ENCODE assay signal across 8 cellular contexts in genomic region chr2:241217320-241218031, GRCh38.
DNase-seq lines count a peak whose midpoint lies in the region; ATAC-seq and TF ChIP-seq lines count a peak whose summit lies in the region.

No MANE protein-coding gene starts in this region.

- peak; percentile 20 for DNase-seq in stimulated activated CD4-positive, alpha-beta T cell treated with anti-CD3 and anti-CD28 coated beads, Interleukin-12 subunit alpha, Interleukin-12 subunit beta, amount 100 ng/mL, for 4 hours
- no peak for DNase-seq in stimulated activated CD4-positive, alpha-beta T cell treated with anti-CD3 and anti-CD28 coated beads, Interleukin-2, amount 100 ng/mL, for 48 hours
- DNase-seq in HPDE6-E6E7 (ENCODE audit: extremely low spot score): peak; percentile 67
- DNase-seq in T-helper 22 cell (ENCODE audit: low read depth): peak; percentile 23
- DNase-seq in caudate nucleus (lab: John Stamatoyannopoulos, UW): peak in 48 of 61 donors; percentile 26 to 81 (median 54)
- peak; percentile 30 for DNase-seq in retinal pigment epithelial cell (ENCODE audit: low read depth)

- H3K27ac ChIP-seq in caudate nucleus (ENCODE audit: low read depth, low read length) (peak overlapping the region; percentile 89), iPS-18a (ENCODE audit: low read length) (no peak overlapping the region)

- TF ChIP-seq CTCF in retinal pigment epithelial cell (conservative IDR thresholded peaks at IDR 0.05; ENCODE audit: low read depth, low read length): no peak

- H3K4me3 ChIP-seq in iPS-18a (ENCODE audit: low read length) (peak overlapping the region; percentile 36), retinal pigment epithelial cell (ENCODE audit: low read length) (peak overlapping the region; percentile 45)

- peaks cover 6% of the 10 kb centered on the region for H3K4me1 ChIP-seq in iPS-18a (ENCODE audit: control insufficient read depth, low read depth, low read length)

- H3K9me3 ChIP-seq in iPS-18a (ENCODE audit: control insufficient read depth, low read depth, low read length): no peaks in the 10 kb centered on the region

- ATAC-seq in GM18858 (IDR thresholded peaks at IDR 0.05; ENCODE audit: unreplicated experiment): no peak

- H3K9ac ChIP-seq in iPS-18a (ENCODE audit: low read length): peak overlapping the region; percentile 48

- no peaks in the 10 kb centered on the region for H3K36me3 ChIP-seq in iPS-18a (ENCODE audit: control insufficient read depth, low read depth, low read length)

- H3K27me3 ChIP-seq in iPS-18a (ENCODE audit: control insufficient read depth, insufficient read depth, low read length): no peaks in the 10 kb centered on the region

Comparison
In these comparisons a context has a peak if more than half of its experiments do, and no peak if none do; other contexts are left out.
1. DNase-seq: peak in stimulated activated CD4-positive, alpha-beta T cell treated with anti-CD3 and anti-CD28 coated beads, Interleukin-12 subunit alpha, Interleukin-12 subunit beta, amount 100 ng/mL, for 4 hours (single experiment), HPDE6-E6E7 (single experiment), T-helper 22 cell (single experiment), caudate nucleus (48 of 61) and retinal pigment epithelial cell (single experiment); none in stimulated activated CD4-positive, alpha-beta T cell treated with anti-CD3 and anti-CD28 coated beads, Interleukin-2, amount 100 ng/mL, for 48 hours (0 of 2).